ENCODE assay signal across 8 cellular contexts in the genomic region with DNA sequence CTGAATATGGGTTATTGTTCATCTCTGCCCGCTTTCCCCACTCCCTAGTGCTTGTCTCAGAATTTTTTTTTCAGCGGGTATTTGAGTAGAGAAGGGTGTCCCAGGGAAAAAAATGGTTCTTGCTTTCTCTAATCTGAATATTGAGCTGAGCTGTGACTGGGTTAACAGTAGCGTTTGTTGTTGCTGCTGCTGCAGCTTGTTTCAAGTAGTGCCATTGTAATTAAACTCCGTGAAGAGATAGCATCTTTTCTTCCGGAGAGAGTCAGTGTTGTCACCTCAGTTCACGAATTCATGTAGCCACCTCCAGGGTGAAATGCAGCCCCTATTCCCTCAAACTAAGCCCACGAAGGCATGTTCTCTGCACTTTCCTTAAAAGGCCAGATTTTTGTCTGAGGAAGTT. TPM values are rescaled to one million over a fixed set of nuclear protein-coding genes. Genes with fewer than 3 reads are reported as not detected.
DNase-seq lines count a peak whose midpoint lies in the region; ATAC-seq and TF ChIP-seq lines count a peak whose summit lies in the region.

No MANE protein-coding gene starts in this region.

- H3K4me3 Mint-ChIP-seq in MCF 10A (ENCODE audit: unreplicated experiment), result peak overlapping the region; percentile 73

- peaks cover 77% of the 10 kb centered on the region for H3K4me1 ChIP-seq in mononuclear cell (ENCODE audit: insufficient read depth, low read length)

- in situ Hi-C loops in G401 (cut with HindIII; ENCODE audit: low sequenced_read_pairs), result no loop called here

- no peaks in the 10 kb centered on the region for H3K27me3 ChIP-seq in mononuclear cell (ENCODE audit: insufficient read depth, low read length)

- no TSS peak for BruUV-seq in MCF 10A (replicated peaks; lab: Mats Ljungman, UMichigan)

- CTCF ChIA-PET in MCF 10A (lab: Yijun Ruan, JAX), result interaction anchor here (0.7 to 2.6 kb wide), 6 partner anchors 11 to 173 kb away, joined by 3 to 9 read pairs (median 6); no protein-coding TSS in a partner anchor

- no peak for ATAC-seq in HG03139 (IDR thresholded peaks at IDR 0.05; ENCODE audit: unreplicated experiment)
- no peak for ATAC-seq in HG03469 (IDR thresholded peaks at IDR 0.05; ENCODE audit: unreplicated experiment)
- ATAC-seq in GM21381 (IDR thresholded peaks at IDR 0.05; ENCODE audit: unreplicated experiment), result no peak

- no peak for TF ChIP-seq CTCF in MCF 10A (IDR thresholded peaks at IDR 0.05; ENCODE audit: unreplicated experiment)

- POLR2A ChIA-PET in MCF 10A (lab: Yijun Ruan, JAX), result interaction anchor here (0.5 to 5.5 kb wide), 13 partner anchors 16 to 626 kb away, joined by 3 to 55 read pairs (median 3); a partner anchor contains a TSS

- H3K27me3 Mint-ChIP-seq in MCF 10A (ENCODE audit: insufficient read depth, unreplicated experiment), result no peaks in the 10 kb centered on the region

- DNase-seq in G401 (ENCODE audit: low spot score) (peak; percentile 54), NAMALWA (ENCODE audit: low spot score) (peak; percentile 23), MCF 10A (ENCODE audit: unreplicated experiment) (no peak), NCI-H128 (lab: John Stamatoyannopoulos, UW; ENCODE audit: unreplicated experiment) (no peak)

- intact Hi-C loops in MCF 10A (cut with micrococcal nuclease), result no loop called here

- no peaks in the 10 kb centered on the region for H3K9me3 Mint-ChIP-seq in MCF 10A (ENCODE audit: unreplicated experiment)

- H3K36me3 Mint-ChIP-seq in MCF 10A (ENCODE audit: insufficient read depth, unreplicated experiment), result peaks cover 8% of the 10 kb centered on the region

- H3K4me3 ChIP-seq in mononuclear cell (ENCODE audit: low read length), result peak overlapping the region; percentile 90

- peaks cover 38% of the 10 kb centered on the region for H3K4me1 Mint-ChIP-seq in MCF 10A (ENCODE audit: insufficient read depth, unreplicated experiment)

- H3K27ac Mint-ChIP-seq in MCF 10A (ENCODE audit: low read depth, unreplicated experiment), result peak overlapping the region; percentile 74

- H3K9me3 ChIP-seq in mononuclear cell (ENCODE audit: low read depth, low read length), result no peaks in the 10 kb centered on the region

RNA-seq across cellular contexts. Expression of a gene that starts 1.5 kb away (rescaled TPM):
- 5.6 and 19.6 TPM in 2 replicates for total RNA-seq in G401 (2014; rRNA removed; shearing (Covaris generic))
- total RNA-seq in MCF 10A (2022) (75.8 and 108 TPM in 2 replicates), mononuclear cell (118 TPM)

Comparison
In these comparisons a context has a peak if more than half of its experiments do, and no peak if none do; other contexts are left out.
1. DNase-seq: peak in G401 (single experiment) and NAMALWA (single experiment); none in MCF 10A (single experiment) and NCI-H128 (single experiment).